ENCODE assay signal across 8 cellular contexts in the genomic region with DNA sequence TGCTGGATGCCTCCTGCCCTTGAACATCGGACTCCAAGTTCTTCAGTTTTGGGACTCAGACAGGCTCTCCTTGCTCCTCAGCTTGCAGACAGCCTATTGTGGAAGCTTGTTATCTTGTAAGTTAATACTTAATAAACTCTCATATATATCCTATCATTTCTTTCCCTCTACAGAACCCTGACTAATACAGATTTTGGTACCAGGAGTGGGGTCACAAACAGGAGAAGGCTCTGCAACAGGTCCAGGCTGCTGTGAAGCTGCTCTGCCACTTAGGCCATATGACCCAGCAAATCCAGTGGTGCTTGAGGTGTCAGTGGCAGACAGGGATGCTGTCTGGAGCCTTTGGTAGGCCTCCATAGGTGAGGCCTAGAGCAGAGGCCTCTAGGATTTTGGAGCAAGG. TPM values are rescaled to one million over a fixed set of nuclear protein-coding genes. Genes with fewer than 3 reads are reported as not detected.
DNase-seq lines count a peak whose midpoint lies in the region; ATAC-seq, FAIRE-seq and TF ChIP-seq lines count a peak whose summit lies in the region.
"Not testable (repeated sequence)": the region's sequence is repeated elsewhere in the genome, so short reads cannot be mapped to it uniquely, and the experiment has no call there.
"Had no signal": no experiment of that assay in that cellular context is flagged by ENCODE, and none has a peak within 500 bp of the region (broad histone marks: within the 10 kb centered on the region; RNA-seq: fewer than 3 reads in every experiment).

No MANE protein-coding gene starts in this region.

- TF ChIP-seq RAD21 in K562 (CRISPR knock-in tag; conservative IDR thresholded peaks at IDR 0.05 in 1 of 2, IDR thresholded peaks at IDR 0.05 in 1 of 2) = not testable (repeated sequence)

- CTCF ChIA-PET in HEK293 (lab: Yijun Ruan, JAX); K562 (lab: Yijun Ruan, JAX; ENCODE audit: low intra/inter-chr PET ratio): not testable (repeated sequence)

- POLR2A ChIA-PET in HEK293 (lab: Yijun Ruan, JAX) = interaction anchor here (0.5 kb wide), 1 partner anchor 57 kb away, joined by 5 read pairs; no protein-coding TSS in a partner anchor
- POLR2A ChIA-PET in K562 (lab: Yijun Ruan, JAX) = interaction anchor here (0.7 kb wide), 1 partner anchor 45 kb away, joined by 3 read pairs; no protein-coding TSS in a partner anchor

- not testable (repeated sequence) for H3K4me1 ChIP-seq in HEK293 (ENCODE audit: control insufficient read depth, insufficient read depth, low read length); K562 (replicated peaks in 1 of 2; ENCODE audit: control insufficient read depth in 2 of 2, insufficient read depth in 2 of 2, low read length in 2 of 2); esophagus muscularis mucosa

- not testable (repeated sequence) for H3K4me3 ChIP-seq in HEK293 (ENCODE audit: low read depth, low read length); K562; esophagus muscularis mucosa

- not testable (repeated sequence) for H3K27ac ChIP-seq in HEK293 (ENCODE audit: extremely low read depth, low read depth, low read length); K562 (ENCODE audit: extremely low read depth, low read depth, low read length); esophagus muscularis mucosa (replicated peaks in 1 of 4)

- BruUV-seq in K562 (replicated peaks; lab: Mats Ljungman, UMichigan) = not testable (repeated sequence)

- not testable (repeated sequence) for TF ChIP-seq CTCF in HEK293 (tag by site-specific recombination; IDR thresholded peaks at IDR 0.05); K562 (IDR thresholded peaks at IDR 0.05 in 2 of 3, conservative IDR thresholded peaks at IDR 0.05 in 1 of 3; ENCODE audit: insufficient read depth in 2 of 3, low read depth in 1 of 3, low read length in 3 of 3); esophagus muscularis mucosa (IDR thresholded peaks at IDR 0.05)

- not testable (repeated sequence) for ATAC-seq in K562

- WGBS in K562 (ENCODE audit: insufficient coverage, low coverage, missing lambda C conversion rate) = 7% methylated on average over 1 of the region's 1 CpG
- 100% methylated on average over 1 of the region's 1 CpG for WGBS in esophagus muscularis mucosa

- not testable (repeated sequence) for H3K9me1 ChIP-seq in K562 (ENCODE audit: control insufficient read depth, insufficient read depth, low read length)

- intact Hi-C loops in K562 (cut with micrococcal nuclease); esophagus muscularis mucosa (cut with DNase I): not testable (repeated sequence)

- H4K20me1 ChIP-seq in K562 (replicated peaks; ENCODE audit: control insufficient read depth, insufficient read depth, low read length) = not testable (repeated sequence)

- in situ Hi-C loops in K562 (cut with MboI) = not testable (repeated sequence)

- H2AFZ ChIP-seq in K562 (ENCODE audit: low read depth, low read length) = not testable (repeated sequence)

- not testable (repeated sequence) for DNase-seq in K562 (ENCODE audit: extremely low read depth in 1 of 4, low spot score in 3 of 4); urothelium cell line (ENCODE audit: low spot score)
- DNase-seq in esophagus muscularis mucosa (ENCODE audit: extremely low spot score) = peak; percentile 24

- FAIRE-seq in K562 (lab: Jason Lieb, UNC) = not testable (repeated sequence)
- FAIRE-seq in urothelium cell line (lab: Jason Lieb, UNC) = peak; percentile 17

- TF ChIP-seq POLR2A in K562 (conservative IDR thresholded peaks at IDR 0.05); esophagus muscularis mucosa (IDR thresholded peaks at IDR 0.05; ENCODE audit: low read depth): not testable (repeated sequence)

- not testable (repeated sequence) for H3K79me2 ChIP-seq in K562 (ENCODE audit: control insufficient read depth, insufficient read depth, low read length)

- H3K9ac ChIP-seq in K562 (ENCODE audit: insufficient read depth in 1 of 2, low read depth in 2 of 2, low read length in 2 of 2) = not testable (repeated sequence)

- H3K36me3 ChIP-seq in HEK293 (ENCODE audit: control insufficient read depth in 2 of 2, insufficient read depth in 1 of 2, low read length in 2 of 2); K562 (ENCODE audit: control insufficient read depth, insufficient read depth, low read length); esophagus muscularis mucosa: not testable (repeated sequence)

- TF ChIP-seq EP300 in K562 (IDR thresholded peaks at IDR 0.05; ENCODE audit: low read length); esophagus muscularis mucosa (IDR thresholded peaks at IDR 0.05): not testable (repeated sequence)

- not testable (repeated sequence) for H3K9me3 ChIP-seq in HEK293 (ENCODE audit: control insufficient read depth, insufficient read depth, low read depth, low read length); K562 (replicated peaks; ENCODE audit: control insufficient read depth, insufficient read depth, low read depth, low read length); esophagus muscularis mucosa

- not testable (repeated sequence) for H3K27me3 ChIP-seq in K562 (ENCODE audit: control insufficient read depth in 2 of 2, insufficient read depth in 2 of 2, low read length in 2 of 2); esophagus muscularis mucosa

- H3K4me2 ChIP-seq in K562 (ENCODE audit: insufficient read depth, low read length) = not testable (repeated sequence)

TF ChIP-seq in HEK293, 187 proteins besides CTCF, POLR2A, EP300 and RAD21:
- TF ChIP-seq ZNF707 (tag by site-specific recombination; IDR thresholded peaks at IDR 0.05) = peak; percentile 50; the same call in 1 of the 2 replicates

TF ChIP-seq in K562, 482 proteins besides CTCF, POLR2A, EP300 and RAD21:
- peak; percentile 83 for TF ChIP-seq ZNF707 (CRISPR knock-in tag; conservative IDR thresholded peaks at IDR 0.05)
TF ChIP-seq in K562: peak in this region for 1; not testable (repeated sequence) for 481.

RNA-seq across cellular contexts. Expression of gene SLC16A14, which starts 51.1 kb away (rescaled TPM):
- total RNA-seq in K562 (2011; cell fraction: chromatin; rRNA removed; ENCODE audit: low replicate concordance) = not detected in 2 replicates
- not detected in 2 replicates for total RNA-seq in K562 (2011; cell fraction: nucleolus; rRNA removed)
- total RNA-seq in K562 (2011; cell fraction: nucleoplasm; rRNA removed) = not detected in 2 replicates
- total RNA-seq in K562 (2014; rRNA removed) = not detected in 2 replicates
- total RNA-seq in K562 (2014; rRNA removed; fragmentation: Illumina TruSeq; extraction: Trizol) = not detected in 2 replicates
- total RNA-seq in K562 (2015; rRNA removed; fragmentation: Illumina TruSeq; extraction: Trizol) = not detected in 2 replicates
- total RNA-seq in K562 (2021) = not detected in 2 replicates
- polyA plus RNA-seq in K562 (2011; rRNA removed) = not detected in 2 replicates
- not detected in 2 replicates for polyA plus RNA-seq in K562 (2011; cell fraction: cytosol; rRNA removed)
- not detected in 2 replicates for polyA plus RNA-seq in K562 (2011; cell fraction: nucleus; rRNA removed)
- not detected in 2 replicates for polyA plus RNA-seq in K562 (2012)
- polyA plus RNA-seq in K562 (2014; fragmentation: Illumina TruSeq; extraction: Trizol) = not detected in 2 replicates
- not detected for polyA plus RNA-seq in K562 (2014; fragmentation: Nextera tagmentation; extraction: Ambion mirVana)
- polyA plus RNA-seq in K562 (2014; rRNA removed) = not detected in 2 replicates
- not detected in 2 replicates for polyA minus RNA-seq in K562 (2011; rRNA and poly(A)+ RNA removed)
- polyA minus RNA-seq in K562 (2011; cell fraction: cytosol; rRNA and poly(A)+ RNA removed) = not detected in 2 replicates
- polyA minus RNA-seq in K562 (2011; cell fraction: nucleus; rRNA and poly(A)+ RNA removed) = not detected in 2 replicates
- total RNA-seq in esophagus muscularis mucosa = 1 to 10 TPM; 1.7 to 2.8 (median 2.3) TPM
- total RNA-seq: A172; Caco-2; CD4-positive, CD25-positive, alpha-beta regulatory T cell had no signal
- polyA plus RNA-seq: CD14-positive monocyte had no signal
